ENCODE assay signal across 3 cellular contexts in the genomic region with DNA sequence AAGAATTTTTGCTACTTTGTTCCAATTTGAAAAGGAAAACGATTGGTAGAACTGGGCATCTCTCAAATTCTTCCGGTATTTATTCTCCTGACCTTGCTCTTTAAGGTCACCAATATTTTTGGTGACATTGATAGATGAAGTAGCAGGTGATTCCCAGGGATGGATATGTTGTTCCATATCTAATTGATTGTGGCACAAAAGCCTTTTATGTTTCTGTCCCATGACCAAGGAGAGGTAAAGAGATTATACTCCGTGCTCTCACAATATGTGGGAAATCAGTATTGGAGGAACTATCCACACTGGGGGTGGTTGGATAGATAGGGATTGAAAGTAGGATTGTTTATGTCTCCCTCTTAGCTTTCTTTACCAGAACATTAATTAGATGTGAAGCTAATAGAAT.
"Had no signal": no experiment of that assay in that cellular context is flagged by ENCODE, and none has a peak within 500 bp of the region (broad histone marks: within the 10 kb centered on the region; RNA-seq: fewer than 3 reads in every experiment).

No MANE protein-coding gene starts in this region.

- DNase-seq: GDM1, GF-D8 had no signal

- H3K4me3 ChIP-seq: GM12878 had no signal
